Comparison of ENCODE assay signal across 8 cellular contexts in the genomic region with DNA sequence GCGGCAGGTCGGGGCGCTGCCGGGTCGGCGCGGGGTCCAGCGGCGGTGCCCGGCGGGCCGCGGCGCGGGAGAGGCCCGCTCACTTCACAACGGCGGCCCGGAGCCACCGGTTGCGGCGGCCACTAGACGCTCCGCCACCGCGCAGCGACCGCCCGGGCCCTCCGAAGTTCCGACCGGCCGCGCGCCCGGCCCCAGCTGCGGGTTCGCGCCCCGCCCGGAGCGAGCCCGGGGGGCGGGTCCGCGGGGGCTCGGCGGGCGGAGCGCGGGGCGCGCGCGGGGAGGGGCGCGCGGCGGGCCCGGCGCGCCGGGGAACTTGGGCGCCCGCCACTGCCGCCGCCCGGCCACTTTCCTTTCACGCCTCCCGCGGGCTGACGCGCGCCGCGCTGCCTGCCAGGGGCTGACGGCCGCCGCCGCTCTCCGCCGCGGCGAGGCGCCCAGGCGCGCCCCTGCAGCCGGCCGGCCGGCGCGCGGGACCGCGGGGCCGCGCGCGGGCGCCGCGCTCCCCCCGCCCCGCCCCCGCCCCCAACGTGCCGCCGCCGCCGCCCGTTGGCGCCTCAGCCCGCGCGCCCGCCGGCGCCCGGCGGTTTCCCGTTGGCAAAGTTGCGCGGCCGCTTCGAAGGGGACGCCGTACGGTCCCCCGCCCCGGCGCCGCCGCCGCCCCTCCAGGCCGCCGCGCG. TPM values are rescaled to one million over a fixed set of nuclear protein-coding genes. Genes with fewer than 3 reads are reported as not detected.
DNase-seq lines count a peak whose midpoint lies in the region; ATAC-seq and TF ChIP-seq lines count a peak whose summit lies in the region.

No MANE protein-coding gene starts in this region.

- CTCF ChIA-PET in activated naive CD4-positive, alpha-beta T cell treated with anti-CD3 and anti-CD28 coated beads, Interleukin-2, amount 10 ng/mL, durations not matched to agents 7 days and 5 days (lab: Charles Lee) = no interaction called here

- ATAC-seq in GM18502 (IDR thresholded peaks at IDR 0.05; ENCODE audit: poor library complexity, unreplicated experiment) (peak; percentile 49), HG02973 (IDR thresholded peaks at IDR 0.05; ENCODE audit: unreplicated experiment) (peak; percentile 37), omental fat pad (ENCODE audit: low FRiP score) (peak; percentile 62), upper lobe of left lung (ENCODE audit: low FRiP score in 2 of 2) (peak in 1 of 2 donors; percentile 79)

- peak overlapping the region; percentile 94 for H3K4me3 Mint-ChIP-seq in activated naive CD4-positive, alpha-beta T cell treated with anti-CD3 and anti-CD28 coated beads, Interleukin-2, amount 10 ng/mL, durations not matched to agents 7 days and 5 days

- no peaks in the 10 kb centered on the region for H3K27me3 ChIP-seq in upper lobe of left lung

- DNase-seq in 8988T (peak; percentile 95), RKO (ENCODE audit: low spot score) (peak; percentile 71), globus pallidus (ENCODE audit: low spot score) (peak; percentile 65), omental fat pad (ENCODE audit: low spot score) (no peak), upper lobe of left lung (peak; percentile 43 to 94)
- DNase-seq in activated naive CD4-positive, alpha-beta T cell treated with anti-CD3 and anti-CD28 coated beads, Interleukin-2, amount 10 ng/mL, durations not matched to agents 7 days and 5 days = peak; percentile 71

- no peaks in the 10 kb centered on the region for H3K36me3 ChIP-seq in upper lobe of left lung

- H3K9me3 Mint-ChIP-seq in activated naive CD4-positive, alpha-beta T cell treated with anti-CD3 and anti-CD28 coated beads, Interleukin-2, amount 10 ng/mL, durations not matched to agents 7 days and 5 days = no peaks in the 10 kb centered on the region

- H3K4me3 ChIP-seq in upper lobe of left lung = peak overlapping the region; percentile 83 to 98 (median 97)

- peaks cover 46% of the 10 kb centered on the region for H3K4me1 Mint-ChIP-seq in activated naive CD4-positive, alpha-beta T cell treated with anti-CD3 and anti-CD28 coated beads, Interleukin-2, amount 10 ng/mL, durations not matched to agents 7 days and 5 days

- H3K9me3 ChIP-seq in upper lobe of left lung = no peaks in the 10 kb centered on the region

- no peak for TF ChIP-seq CTCF in omental fat pad (IDR thresholded peaks at IDR 0.05)
- peak in 1 of 6 experiments; percentile 7 for TF ChIP-seq CTCF in upper lobe of left lung (IDR thresholded peaks at IDR 0.05)

- peak overlapping the region; percentile 99 for H3K27ac Mint-ChIP-seq in activated naive CD4-positive, alpha-beta T cell treated with anti-CD3 and anti-CD28 coated beads, Interleukin-2, amount 10 ng/mL, durations not matched to agents 7 days and 5 days

- no peak for TF ChIP-seq EP300 in upper lobe of left lung (IDR thresholded peaks at IDR 0.05)

- H3K4me1 ChIP-seq in upper lobe of left lung = peaks cover 6 to 32% (median 11%) of the 10 kb centered on the region in 4 donors

- WGBS in upper lobe of left lung, 2 donors = 0% methylated on average over 5 to 43 of the region's 138 CpGs

- peak in 3 of 4 donors; percentile 29 to 60 (median 44) for TF ChIP-seq POLR2A in upper lobe of left lung (IDR thresholded peaks at IDR 0.05)

- peaks cover 10% of the 10 kb centered on the region for H3K27me3 Mint-ChIP-seq in activated naive CD4-positive, alpha-beta T cell treated with anti-CD3 and anti-CD28 coated beads, Interleukin-2, amount 10 ng/mL, durations not matched to agents 7 days and 5 days

- peaks cover 13% of the 10 kb centered on the region for H3K36me3 Mint-ChIP-seq in activated naive CD4-positive, alpha-beta T cell treated with anti-CD3 and anti-CD28 coated beads, Interleukin-2, amount 10 ng/mL, durations not matched to agents 7 days and 5 days

- H3K27ac ChIP-seq in upper lobe of left lung = peak overlapping the region; percentile 86 to 93 (median 90)

RNA-seq across cellular contexts. Expression of gene SFMBT1, which starts 0.6 kb away (rescaled TPM):
- total RNA-seq in omental fat pad (10 to 100 TPM in 1 of 4 donors, 1 to 10 TPM in 3; 6.5 to 15.3 (median 8.7) TPM), upper lobe of left lung (10 to 100 TPM; 12.8 to 69.9 (median 32.9) TPM)
